ENCODE assay signal across 9 cellular contexts in the genomic region with DNA sequence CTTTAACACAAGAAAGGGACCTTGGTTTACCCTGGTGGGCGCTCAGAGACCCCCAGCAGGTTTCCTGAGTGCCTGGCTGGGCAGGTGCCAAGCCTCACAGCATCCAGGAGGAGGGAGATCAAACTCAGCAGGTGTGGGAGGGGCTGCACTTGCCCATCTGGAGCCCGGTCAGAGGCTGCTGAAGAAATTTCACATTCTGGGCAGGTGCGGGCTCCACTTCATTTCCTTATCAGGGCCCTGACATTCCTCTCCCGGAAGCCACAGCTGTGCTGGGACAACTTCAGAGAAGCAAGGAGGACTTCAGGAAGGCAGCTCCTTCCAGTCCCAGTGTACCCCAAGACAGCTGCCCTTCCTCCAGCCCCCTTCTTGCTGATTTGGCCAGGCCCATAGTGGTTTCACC.
DNase-seq lines count a peak whose midpoint lies in the region; ATAC-seq and TF ChIP-seq lines count a peak whose summit lies in the region.
"Had no signal": no experiment of that assay in that cellular context is flagged by ENCODE, and none has a peak within 500 bp of the region (broad histone marks: within the 10 kb centered on the region; RNA-seq: fewer than 3 reads in every experiment).

No MANE protein-coding gene starts in this region.

- 46% methylated on average over 4 of the region's 4 CpGs; no CpG with 5 or more reads in 1 of the 2 donors for whole genome bisulfite sequencing in transverse colon (ENCODE audit: low coverage in 1 of 2), 2 donors

- no peaks in the 10 kb centered on the region for H3K9me3 Mint-ChIP-seq in osteocyte (ENCODE audit: unreplicated experiment)
- H3K9me3 Mint-ChIP-seq in activated T-helper 2 cell treated with anti-CD3 and anti-CD28 coated beads, Interferon-gamma antibody, Interleukin-2, Interleukin-4, amounts not matched to agents 10 μg/mL and 5 μg/mL and 100 μg/mL, durations not matched to agents 14 hours and 24 hours and 36 hours, result no peaks in the 10 kb centered on the region

- H3K27me3 ChIP-seq in H7 (ENCODE audit: control insufficient read depth, insufficient read depth, low read length), result no peaks in the 10 kb centered on the region
- H3K27me3 ChIP-seq in breast epithelium, result no peaks in the 10 kb centered on the region
- no peaks in the 10 kb centered on the region for H3K27me3 ChIP-seq in transverse colon
- H3K27me3 ChIP-seq: brain microvascular endothelial cell had no signal

- TF ChIP-seq CTCF in breast epithelium (IDR thresholded peaks at IDR 0.05) (no peak), osteocyte (IDR thresholded peaks at IDR 0.05) (no peak), transverse colon (IDR thresholded peaks at IDR 0.05) (no peak)

- H3K27me3 Mint-ChIP-seq in osteocyte (ENCODE audit: unreplicated experiment), result no peaks in the 10 kb centered on the region
- no peaks in the 10 kb centered on the region for H3K27me3 Mint-ChIP-seq in activated T-helper 2 cell treated with anti-CD3 and anti-CD28 coated beads, Interferon-gamma antibody, Interleukin-2, Interleukin-4, amounts not matched to agents 10 μg/mL and 5 μg/mL and 100 μg/mL, durations not matched to agents 14 hours and 24 hours and 36 hours (ENCODE audit: low read depth)

- H3K36me3 ChIP-seq in H7 (replicated peaks; ENCODE audit: control insufficient read depth, insufficient read depth, low read length) (no peaks in the 10 kb centered on the region), breast epithelium (no peaks in the 10 kb centered on the region), transverse colon (no peaks in the 10 kb centered on the region)
- H3K36me3 ChIP-seq: brain microvascular endothelial cell had no signal

- no peaks in the 10 kb centered on the region for H3K36me3 Mint-ChIP-seq in osteocyte (ENCODE audit: unreplicated experiment)
- H3K36me3 Mint-ChIP-seq in activated T-helper 2 cell treated with anti-CD3 and anti-CD28 coated beads, Interferon-gamma antibody, Interleukin-2, Interleukin-4, amounts not matched to agents 10 μg/mL and 5 μg/mL and 100 μg/mL, durations not matched to agents 14 hours and 24 hours and 36 hours (ENCODE audit: low read depth), result peaks cover 18% of the 10 kb centered on the region

- H3K9me3 ChIP-seq in breast epithelium, result no peaks in the 10 kb centered on the region
- H3K9me3 ChIP-seq in transverse colon, result no peaks in the 10 kb centered on the region

- H3K4me1 Mint-ChIP-seq in osteocyte (ENCODE audit: unreplicated experiment), result peaks cover 67% of the 10 kb centered on the region
- H3K4me1 Mint-ChIP-seq in activated T-helper 2 cell treated with anti-CD3 and anti-CD28 coated beads, Interferon-gamma antibody, Interleukin-2, Interleukin-4, amounts not matched to agents 10 μg/mL and 5 μg/mL and 100 μg/mL, durations not matched to agents 14 hours and 24 hours and 36 hours (ENCODE audit: low read depth), result peaks cover 70% of the 10 kb centered on the region

- intact Hi-C loops in breast epithelium (cut with DNase I; ENCODE audit: low total_unique reads) (no loop called here), transverse colon (cut with DNase I; ENCODE audit: low total_unique reads) (no loop called here)
- intact Hi-C loops in activated T-helper 2 cell treated with anti-CD3 and anti-CD28 coated beads, Interferon-gamma antibody, Interleukin-2, Interleukin-4, amounts not matched to agents 10 μg/mL and 5 μg/mL and 100 μg/mL, durations not matched to agents 14 hours and 24 hours and 36 hours (cut with micrococcal nuclease), result no loop called here

- no peak for ATAC-seq in HG03469 (IDR thresholded peaks at IDR 0.05; ENCODE audit: unreplicated experiment)

- no peak for TF ChIP-seq EP300 in transverse colon (IDR thresholded peaks at IDR 0.05; ENCODE audit: low read depth)

- H3K4me1 ChIP-seq in breast epithelium (peaks cover 3 to 36% of the 10 kb centered on the region in 2 donors), transverse colon (peaks cover 19 to 78% (median 62%) of the 10 kb centered on the region in 4 donors)

- peak; percentile 61 for DNase-seq in H7
- peak; percentile 39 for DNase-seq in NCI-H146 treated with DMSO at 0.1 percent for 48 hours (lab: John Stamatoyannopoulos, UW; ENCODE audit: unreplicated experiment)
- DNase-seq in breast epithelium (ENCODE audit: low spot score in 2 of 2), result no peak
- no peak for DNase-seq in osteocyte (ENCODE audit: extremely low spot score, unreplicated experiment)
- DNase-seq in transverse colon, result no peak
- no peak for DNase-seq in NCI-H446 (lab: John Stamatoyannopoulos, UW)
- no peak for DNase-seq in activated T-helper 2 cell treated with anti-CD3 and anti-CD28 coated beads, Interferon-gamma antibody, Interleukin-2, Interleukin-4, amounts not matched to agents 10 μg/mL and 5 μg/mL and 100 μg/mL, durations not matched to agents 14 hours and 24 hours and 36 hours (ENCODE audit: low spot score)
- DNase-seq: brain microvascular endothelial cell had no signal

- H3K4me3 ChIP-seq in H7 (ENCODE audit: insufficient read depth, low read depth, low read length) (no peak overlapping the region), breast epithelium (no peak overlapping the region), transverse colon (no peak overlapping the region)

- TF ChIP-seq POLR2A in breast epithelium (IDR thresholded peaks at IDR 0.05) (no peak), transverse colon (IDR thresholded peaks at IDR 0.05) (no peak)

- H3K27ac Mint-ChIP-seq in osteocyte (ENCODE audit: unreplicated experiment), result peak overlapping the region; percentile 89
- no peak overlapping the region for H3K27ac Mint-ChIP-seq in activated T-helper 2 cell treated with anti-CD3 and anti-CD28 coated beads, Interferon-gamma antibody, Interleukin-2, Interleukin-4, amounts not matched to agents 10 μg/mL and 5 μg/mL and 100 μg/mL, durations not matched to agents 14 hours and 24 hours and 36 hours

- in situ Hi-C loops in transverse colon (cut with MboI; ENCODE audit: low pct_ligation_motif_present in 1 of 4, low pct_unique_long_range_greater_than_20kb in 1 of 4, low sequenced_read_pairs in 3 of 4), result no loop called here

- peak overlapping the region; percentile 56 to 83 for H3K27ac ChIP-seq in breast epithelium
- no peak overlapping the region for H3K27ac ChIP-seq in transverse colon
- H3K27ac ChIP-seq: brain microvascular endothelial cell had no signal

- H3K4me3 Mint-ChIP-seq in osteocyte (ENCODE audit: unreplicated experiment), result no peak overlapping the region
- no peak overlapping the region for H3K4me3 Mint-ChIP-seq in activated T-helper 2 cell treated with anti-CD3 and anti-CD28 coated beads, Interferon-gamma antibody, Interleukin-2, Interleukin-4, amounts not matched to agents 10 μg/mL and 5 μg/mL and 100 μg/mL, durations not matched to agents 14 hours and 24 hours and 36 hours (ENCODE audit: low read depth)

Comparison
In these comparisons a context has a peak if more than half of its experiments do, and no peak if none do; other contexts are left out.
1. DNase-seq: peak in H7 (single experiment) and NCI-H146 treated with DMSO at 0.1 percent for 48 hours (single experiment); none in breast epithelium (0 of 2), osteocyte (single experiment), transverse colon (single experiment), NCI-H446 (0 of 2) and activated T-helper 2 cell treated with anti-CD3 and anti-CD28 coated beads, Interferon-gamma antibody, Interleukin-2, Interleukin-4, amounts not matched to agents 10 μg/mL and 5 μg/mL and 100 μg/mL, durations not matched to agents 14 hours and 24 hours and 36 hours (single experiment).
2. H3K27ac ChIP-seq: peak in breast epithelium (2 of 2); none in transverse colon (0 of 4).